Comparison of ENCODE assay signal across 23 cellular contexts in the genomic region with DNA sequence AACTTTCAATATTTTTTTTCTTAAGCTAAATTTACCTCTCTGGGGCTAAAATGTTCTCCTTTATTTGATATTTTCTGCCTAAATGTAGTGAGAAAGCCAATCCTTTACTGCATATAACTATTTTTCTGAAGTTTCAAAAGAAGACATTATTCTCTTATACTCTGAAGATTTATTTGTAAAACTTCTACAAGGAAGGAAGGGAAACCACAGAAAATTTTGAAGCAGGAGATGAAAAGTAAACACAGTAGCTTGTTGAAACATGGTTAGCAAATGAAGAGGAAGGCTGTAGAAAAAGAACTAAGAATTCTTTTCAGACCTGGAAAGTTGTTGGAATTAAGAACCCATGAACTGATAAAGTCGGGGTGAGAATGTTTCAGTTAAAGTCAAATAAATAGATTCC.
A peak's percentile ranks its signal among the peaks of the same experiment; 100 is the strongest.
DNase-seq lines count a peak whose midpoint lies in the region; ATAC-seq and TF ChIP-seq lines count a peak whose summit lies in the region.
"Had no signal": no experiment of that assay in that cellular context is flagged by ENCODE, and none has a peak within 500 bp of the region (broad histone marks: within the 10 kb centered on the region; RNA-seq: fewer than 3 reads in every experiment).

No MANE protein-coding gene starts in this region.

- no peak for TF ChIP-seq POLR2A in breast epithelium (IDR thresholded peaks at IDR 0.05)

- no peak for ATAC-seq in HG02973 (IDR thresholded peaks at IDR 0.05; ENCODE audit: unreplicated experiment)
- ATAC-seq: HepG2, K562 had no signal

- no peaks in the 10 kb centered on the region for H3K27me3 ChIP-seq in mammary epithelial cell (ENCODE audit: insufficient read depth, low read length)
- H3K27me3 ChIP-seq in breast epithelium, result no peaks in the 10 kb centered on the region
- no peaks in the 10 kb centered on the region for H3K27me3 ChIP-seq in smooth muscle cell (ENCODE audit: low read depth)
- H3K27me3 ChIP-seq: BLaER1 had no signal

- in situ Hi-C loops in mammary epithelial cell (cut with MboI; ENCODE audit: low sequenced_read_pairs in 2 of 2), result no loop called here

- CTCF ChIA-PET in mammary epithelial cell (lab: Charles Lee; ENCODE audit: low non-redundant PET), result interaction anchor here (0.6 kb wide), 1 partner anchor 607 kb away, joined by 3 read pairs; no protein-coding TSS in a partner anchor

- no peak overlapping the region for H3K4me3 ChIP-seq in mammary epithelial cell (replicated peaks in 1 of 3; ENCODE audit: insufficient read depth in 1 of 3, low read depth in 2 of 3, low read length in 3 of 3)
- H3K4me3 ChIP-seq in breast epithelium, result no peak overlapping the region
- H3K4me3 ChIP-seq in SK-N-MC, result no peak overlapping the region
- no peak overlapping the region for H3K4me3 ChIP-seq in fibroblast of villous mesenchyme (ENCODE audit: low read depth, low read length)
- no peak overlapping the region for H3K4me3 ChIP-seq in smooth muscle cell
- H3K4me3 ChIP-seq: BLaER1, K562 had no signal

- dilution Hi-C loops in mammary epithelial cell (cut with HindIII; ENCODE audit: low sequenced_read_pairs), result no loop called here

- intact Hi-C loops in mammary epithelial cell (cut with micrococcal nuclease) (no loop called here), breast epithelium (cut with DNase I; ENCODE audit: low total_unique reads) (no loop called here)

- no peaks in the 10 kb centered on the region for H3K4me1 ChIP-seq in mammary epithelial cell (ENCODE audit: insufficient read depth, low read length)
- no peaks in the 10 kb centered on the region for H3K4me1 ChIP-seq in breast epithelium
- H3K4me1 ChIP-seq in smooth muscle cell (ENCODE audit: low read depth), result no peaks in the 10 kb centered on the region
- H3K4me1 ChIP-seq: BLaER1 had no signal

- H4K20me1 ChIP-seq in mammary epithelial cell (ENCODE audit: insufficient read depth, low read length) (no peaks in the 10 kb centered on the region), smooth muscle cell (ENCODE audit: low read depth) (no peaks in the 10 kb centered on the region)
- H4K20me1 ChIP-seq: BLaER1 had no signal

- WGBS in mammary epithelial cell (ENCODE audit: low coverage, missing lambda C conversion rate), result 32% methylated on average over 1 of the region's 1 CpG
- 56% methylated on average over 1 of the region's 1 CpG for WGBS in smooth muscle cell (ENCODE audit: low lambda C conversion rate)

- H3K36me3 ChIP-seq in mammary epithelial cell (ENCODE audit: insufficient read depth, low read length) (no peaks in the 10 kb centered on the region), breast epithelium (no peaks in the 10 kb centered on the region), SK-N-MC (ENCODE audit: insufficient read depth, low read length) (no peaks in the 10 kb centered on the region), smooth muscle cell (ENCODE audit: low read depth) (no peaks in the 10 kb centered on the region)
- H3K36me3 ChIP-seq: BLaER1 had no signal

- no peaks in the 10 kb centered on the region for H3F3A ChIP-seq in smooth muscle cell (ENCODE audit: low read depth)

- no peaks in the 10 kb centered on the region for H3K9me3 ChIP-seq in mammary epithelial cell (replicated peaks; ENCODE audit: insufficient read depth, low read length)
- H3K9me3 ChIP-seq in breast epithelium, result no peaks in the 10 kb centered on the region
- no peaks in the 10 kb centered on the region; the same call in 1 of the 2 replicates for H3K9me3 ChIP-seq in SK-N-MC (ENCODE audit: low read depth, low read length)
- H3K9me3 ChIP-seq in smooth muscle cell (replicated peaks; ENCODE audit: low read depth), result no peaks in the 10 kb centered on the region

- H3K27ac ChIP-seq in mammary epithelial cell (ENCODE audit: insufficient read depth, low read depth, low read length) (no peak overlapping the region), breast epithelium (no peak overlapping the region), SK-N-MC (peak overlapping the region; percentile 38; the same call in 1 of the 2 replicates), smooth muscle cell (ENCODE audit: low read depth) (no peak overlapping the region)
- H3K27ac ChIP-seq: BLaER1, RWPE1 had no signal

- DNase-seq in mammary epithelial cell (peak; percentile 7), breast epithelium (ENCODE audit: low spot score in 2 of 2) (no peak), SK-N-MC (ENCODE audit: low read depth, low spot score) (no peak), fibroblast of villous mesenchyme (ENCODE audit: low read depth) (peak; percentile 11), smooth muscle cell (lab: John Stamatoyannopoulos, UW; ENCODE audit: unreplicated experiment) (no peak)
- no peak for DNase-seq in activated CD8-positive, alpha-beta memory T cell treated with anti-CD3 and anti-CD28 coated beads, Interleukin-2, amount 50 U/mL, for 48 hours
- DNase-seq in effector CD8-positive, alpha-beta T cell (lab: John Stamatoyannopoulos, UW), result no peak
- DNase-seq: 8988T; CD4-positive, alpha-beta T cell; Kasumi-1; MV-4-11; NCI-H1105; NCI-H1436 treated with DMSO at 0.1 percent for 48 hours; NCI-H187 treated with DMSO at 0.1 percent for 48 hours; NCI-H524; NCI-H774; NK-92 treated with Interleukin-12 subunit alpha and Interleukin-12 subunit beta, amount 100 ng/mL, for 24 hours; SHP77 treated with DMSO at 0.1 percent for 48 hours had no signal

- no TSS peak for BruUV-seq in mammary epithelial cell (replicated peaks; lab: Mats Ljungman, UMichigan)

- TF ChIP-seq CTCF in mammary epithelial cell (conservative IDR thresholded peaks at IDR 0.05 in 1 of 2, IDR thresholded peaks at IDR 0.05 in 1 of 2; ENCODE audit: extremely low read depth in 1 of 2, insufficient read depth in 1 of 2, low read depth in 1 of 2, low read length in 2 of 2) (no peak), breast epithelium (IDR thresholded peaks at IDR 0.05) (no peak), fibroblast of villous mesenchyme (IDR thresholded peaks at IDR 0.05; ENCODE audit: insufficient read depth, low read depth, low read length) (no peak), smooth muscle cell (IDR thresholded peaks at IDR 0.05; ENCODE audit: borderline replicate concordance, insufficient read depth, poor library complexity, severe bottlenecking) (no peak)

- H2AFZ ChIP-seq in mammary epithelial cell (ENCODE audit: low read depth, low read length) (peak overlapping the region; percentile 80), smooth muscle cell (ENCODE audit: low read depth) (peak overlapping the region; percentile 20)

- H3K4me2 ChIP-seq in mammary epithelial cell (ENCODE audit: insufficient read depth, low read depth, low read length), result peak overlapping the region; percentile 30
- H3K4me2 ChIP-seq in smooth muscle cell, result peak overlapping the region; percentile 8
- H3K4me2 ChIP-seq: BLaER1 had no signal

- no peaks in the 10 kb centered on the region for H3K79me2 ChIP-seq in mammary epithelial cell (ENCODE audit: insufficient read depth, low read length)
- H3K79me2 ChIP-seq in smooth muscle cell (ENCODE audit: low read depth), result no peaks in the 10 kb centered on the region

- no peak overlapping the region for H3K9ac ChIP-seq in mammary epithelial cell (ENCODE audit: insufficient read depth, low read length)
- peak overlapping the region; percentile 35 for H3K9ac ChIP-seq in SK-N-MC (ENCODE audit: insufficient read length)
- no peak overlapping the region for H3K9ac ChIP-seq in smooth muscle cell (ENCODE audit: low read depth)
- H3K9ac ChIP-seq: BLaER1 had no signal

Comparison
In these comparisons a context has a peak if more than half of its experiments do, and no peak if none do; other contexts are left out.
1. DNase-seq: peak in mammary epithelial cell (single experiment) and fibroblast of villous mesenchyme (single experiment); none in breast epithelium (0 of 2), SK-N-MC (single experiment), smooth muscle cell (single experiment), activated CD8-positive, alpha-beta memory T cell treated with anti-CD3 and anti-CD28 coated beads, Interleukin-2, amount 50 U/mL, for 48 hours (single experiment) and effector CD8-positive, alpha-beta T cell (single experiment).